15 cellular contexts compared by ENCODE assay signal in the genomic region with DNA sequence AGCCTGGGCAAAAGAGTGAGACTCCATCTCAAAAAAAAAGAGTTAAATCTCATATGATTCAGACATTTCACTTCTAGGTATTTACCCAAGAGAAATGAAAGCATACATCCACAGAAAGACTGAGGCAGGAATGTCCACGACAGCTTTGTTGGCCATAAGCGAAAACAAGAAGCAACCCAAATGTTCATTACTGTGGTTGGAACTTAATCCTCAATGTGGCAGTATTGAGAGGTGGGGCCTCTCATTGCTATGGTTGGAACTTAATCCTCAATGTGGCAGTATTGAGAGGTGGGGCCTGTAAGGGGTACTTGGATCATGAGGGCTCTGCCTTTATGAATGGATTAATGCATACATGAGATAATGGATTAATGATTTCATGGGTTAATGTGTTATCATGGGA. TPM values are rescaled to one million over a fixed set of nuclear protein-coding genes. Genes with fewer than 3 reads are reported as not detected.
DNase-seq lines count a peak whose midpoint lies in the region; ATAC-seq and TF ChIP-seq lines count a peak whose summit lies in the region.
"Had no signal": no experiment of that assay in that cellular context is flagged by ENCODE, and none has a peak within 500 bp of the region (broad histone marks: within the 10 kb centered on the region; RNA-seq: fewer than 3 reads in every experiment).

No MANE protein-coding gene starts in this region.

- H3K36me3 ChIP-seq in osteoblast (ENCODE audit: insufficient read depth, low read length) (peaks cover 14% of the 10 kb centered on the region), colonic mucosa (no peaks in the 10 kb centered on the region)

- H3K27ac ChIP-seq in osteoblast (ENCODE audit: low read depth, low read length) (no peak overlapping the region), colonic mucosa (no peak overlapping the region)

- H3K4me2 ChIP-seq in osteoblast (ENCODE audit: insufficient read depth, low read length): no peak overlapping the region
- H3K4me2 ChIP-seq: GM23338 had no signal

- no peaks in the 10 kb centered on the region for H3K79me2 ChIP-seq in osteoblast (ENCODE audit: insufficient read depth, low read length)

- H3K4me3 ChIP-seq in osteoblast (ENCODE audit: insufficient read depth, low read length) (no peak overlapping the region), colonic mucosa (no peak overlapping the region)
- H3K4me3 ChIP-seq: GM23338 had no signal

- no peak overlapping the region for H3K9ac ChIP-seq in colonic mucosa (ENCODE audit: low read depth in 2 of 2, low read length in 2 of 2)

- no peaks in the 10 kb centered on the region for H3K9me3 ChIP-seq in osteoblast (ENCODE audit: low read depth, low read length)
- H3K9me3 ChIP-seq in colonic mucosa: no peaks in the 10 kb centered on the region

- H3K4me1 ChIP-seq in osteoblast (ENCODE audit: insufficient read depth, low read length) (no peaks in the 10 kb centered on the region), colonic mucosa (no peaks in the 10 kb centered on the region)

- H3K27me3 ChIP-seq in osteoblast (ENCODE audit: insufficient read depth, low read length): no peaks in the 10 kb centered on the region
- H3K27me3 ChIP-seq in colonic mucosa: no peaks in the 10 kb centered on the region

- no peak for ATAC-seq in GM21447 (IDR thresholded peaks at IDR 0.05; ENCODE audit: unreplicated experiment)
- ATAC-seq: GM23338, HCT116 had no signal

- DNase-seq in MV-4-11 (lab: John Stamatoyannopoulos, UW) (peak; percentile 43), iris pigment epithelial cell (ENCODE audit: low read depth) (peak; percentile 16), osteoblast (ENCODE audit: insufficient read length, low spot score, missing footprints) (peak; percentile 31), colonic mucosa (no peak), DMS 273 (lab: John Stamatoyannopoulos, UW; ENCODE audit: unreplicated experiment) (no peak)
- DNase-seq: C1 segment of cervical spinal cord; Calu3; CD4-positive, alpha-beta memory T cell; COR-L47; DMS153; DND-41; H9 had no signal

- no peak overlapping the region for H2AFZ ChIP-seq in osteoblast (ENCODE audit: low read length)
- H2AFZ ChIP-seq: GM23338 had no signal

- no peaks in the 10 kb centered on the region for H4K20me1 ChIP-seq in osteoblast (ENCODE audit: insufficient read depth, low read length)

- intact Hi-C loops in colonic mucosa (cut with DNase I): no loop called here

- TF ChIP-seq CTCF in osteoblast (IDR thresholded peaks at IDR 0.05; ENCODE audit: extremely low read depth, low read depth, low read length): no peak
- no peak for TF ChIP-seq CTCF in colonic mucosa (IDR thresholded peaks at IDR 0.05)

RNA-seq across cellular contexts. Expression of gene C21orf58, which starts 15.2 kb away (rescaled TPM):
- total RNA-seq in osteoblast (2.2 and 3.2 TPM in 2 replicates), colonic mucosa (10 to 100 TPM in 1 of 2 donors, 1 to 10 TPM in 1; 5.5 to 25.7 TPM)

RNA-seq across cellular contexts. Expression of gene PCNT, which starts 15.5 kb away (rescaled TPM):
- total RNA-seq in osteoblast (19.2 and 23.0 TPM in 2 replicates), colonic mucosa (10 to 100 TPM; 15.1 to 32.5 TPM)

RNA-seq across cellular contexts. Expression of gene YBEY, which starts 22.3 kb away (rescaled TPM):
- total RNA-seq in osteoblast (12.4 and 18.8 TPM in 2 replicates), colonic mucosa (10 to 100 TPM in 1 of 2 donors, 1 to 10 TPM in 1; 8.0 to 12.4 TPM)

RNA-seq across cellular contexts. Expression of gene MCM3AP, which starts 23.0 kb away (rescaled TPM):
- total RNA-seq in osteoblast (63.6 and 64.8 TPM in 2 replicates), colonic mucosa (100 to 1,000 TPM in 1 of 2 donors, 10 to 100 TPM in 1; 68.4 to 112 TPM)

Comparison
In these comparisons a context has a peak if more than half of its experiments do, and no peak if none do; other contexts are left out.
1. DNase-seq: peak in MV-4-11 (single experiment), iris pigment epithelial cell (single experiment) and osteoblast (single experiment); none in colonic mucosa (single experiment) and DMS 273 (single experiment).